ENCODE assay signal across 8 cellular contexts in the genomic region with DNA sequence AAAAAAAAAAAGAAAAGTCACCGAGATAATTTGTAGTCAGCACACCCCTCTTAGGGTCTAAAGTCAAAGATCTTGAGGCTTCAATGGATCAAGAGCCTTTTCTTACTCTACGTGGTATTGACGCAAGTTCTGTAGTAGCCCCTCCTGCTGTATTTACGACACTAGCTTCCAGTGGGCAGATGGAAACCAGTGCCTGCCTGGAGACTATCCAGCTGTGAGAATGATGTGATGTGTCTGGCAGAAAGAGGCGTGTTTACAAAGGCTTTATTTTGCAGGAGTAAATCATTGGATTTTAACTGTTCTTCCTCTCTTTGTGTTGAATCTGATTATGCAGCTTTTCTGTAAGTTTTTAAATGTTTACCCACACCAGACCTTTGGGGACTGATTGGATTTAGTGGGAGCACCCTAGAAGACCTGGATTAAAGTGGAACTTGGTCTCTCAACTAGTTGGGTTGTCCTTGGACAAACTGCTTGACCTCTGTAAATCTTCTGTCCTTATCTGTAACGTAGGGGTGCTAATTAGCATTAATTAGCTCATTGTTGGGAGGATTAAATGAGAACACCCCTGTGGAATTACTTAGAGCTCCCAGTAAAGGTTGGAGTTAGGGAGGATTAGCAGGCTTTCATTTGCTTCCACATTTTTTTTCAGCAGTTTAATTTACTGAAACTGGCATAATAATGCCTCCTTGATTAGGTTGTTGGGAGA.
DNase-seq lines count a peak whose midpoint lies in the region; ATAC-seq, FAIRE-seq and TF ChIP-seq lines count a peak whose summit lies in the region.

No MANE protein-coding gene starts in this region.

- peak overlapping the region; percentile 81 for H3K27ac Mint-ChIP-seq in activated CD4-positive, alpha-beta memory T cell treated with anti-CD3 and anti-CD28 coated beads for 36 hours

- H3K4me1 Mint-ChIP-seq in activated CD4-positive, alpha-beta memory T cell treated with anti-CD3 and anti-CD28 coated beads for 36 hours (ENCODE audit: low read depth): peaks cover 87% of the 10 kb centered on the region

- peaks cover 26% of the 10 kb centered on the region for H3K36me3 ChIP-seq in HUES64 (ENCODE audit: insufficient read depth, low read length)
- H3K36me3 ChIP-seq in colonic mucosa: no peaks in the 10 kb centered on the region

- H3K4me3 ChIP-seq in A549 (no peak overlapping the region), HUES64 (ENCODE audit: low read length) (no peak overlapping the region), colonic mucosa (no peak overlapping the region)

- TF ChIP-seq CTCF in A549 (IDR thresholded peaks at IDR 0.05): no peak
- no peak for TF ChIP-seq CTCF in colonic mucosa (IDR thresholded peaks at IDR 0.05)

- no peaks in the 10 kb centered on the region for H3K27me3 ChIP-seq in HUES64 (ENCODE audit: insufficient read depth, low read length)
- H3K27me3 ChIP-seq in colonic mucosa: no peaks in the 10 kb centered on the region

- FAIRE-seq in A549 (lab: Jason Lieb, UNC): no peak

- H3K4me3 Mint-ChIP-seq in activated CD4-positive, alpha-beta memory T cell treated with anti-CD3 and anti-CD28 coated beads for 36 hours: no peak overlapping the region

- no peaks in the 10 kb centered on the region for H3K9me3 ChIP-seq in A549
- no peaks in the 10 kb centered on the region for H3K9me3 ChIP-seq in HUES64 (ENCODE audit: insufficient read depth, low read depth, low read length)
- no peaks in the 10 kb centered on the region for H3K9me3 ChIP-seq in colonic mucosa

- TF ChIP-seq POLR2A in A549 (IDR thresholded peaks at IDR 0.05; ENCODE audit: low read length): no peak

- no peak for TF ChIP-seq EP300 in A549 (IDR thresholded peaks at IDR 0.05)

- CTCF ChIA-PET in A549 (lab: Yijun Ruan, JAX): interaction anchor here (1.0 to 11.7 kb wide), 6 partner anchors 11 to 134 kb away, joined by 4 to 112 read pairs (median 17); a partner anchor contains a TSS
- CTCF ChIA-PET in activated CD4-positive, alpha-beta memory T cell treated with anti-CD3 and anti-CD28 coated beads for 36 hours (lab: Charles Lee): interaction anchor here (1.0 to 9.5 kb wide), 6 partner anchors 10 to 133 kb away, joined by 3 to 72 read pairs (median 5); no protein-coding TSS in a partner anchor

- H3K36me3 Mint-ChIP-seq in activated CD4-positive, alpha-beta memory T cell treated with anti-CD3 and anti-CD28 coated beads for 36 hours: peaks cover 13% of the 10 kb centered on the region

- 78% methylated on average over 6 of the region's 6 CpGs for WGBS in A549 (ENCODE audit: missing lambda C conversion rate)
- 37% methylated on average over 6 of the region's 6 CpGs for WGBS in HUES64

- H3K9me3 Mint-ChIP-seq in activated CD4-positive, alpha-beta memory T cell treated with anti-CD3 and anti-CD28 coated beads for 36 hours: no peaks in the 10 kb centered on the region

- ATAC-seq in A549 (no peak), HG03025 (IDR thresholded peaks at IDR 0.05; ENCODE audit: low FRiP score, unreplicated experiment) (no peak), HG02884 (IDR thresholded peaks at IDR 0.05; ENCODE audit: unreplicated experiment) (no peak)

- H3K27me3 Mint-ChIP-seq in activated CD4-positive, alpha-beta memory T cell treated with anti-CD3 and anti-CD28 coated beads for 36 hours: no peaks in the 10 kb centered on the region

- H3K4me2 ChIP-seq in A549: peak overlapping the region; percentile 41

- H3K27ac ChIP-seq in A549: peak overlapping the region; percentile 12 to 21; a peak in 4 of 6 replicates
- peak overlapping the region; percentile 76; the same call in 1 of the 2 replicates for H3K27ac ChIP-seq in HUES64 (ENCODE audit: low read depth, low read length)
- no peak overlapping the region for H3K27ac ChIP-seq in colonic mucosa

- no peak for TF ChIP-seq RAD21 in A549 (conservative IDR thresholded peaks at IDR 0.05 in 1 of 2, IDR thresholded peaks at IDR 0.05 in 1 of 2)

- intact Hi-C loops in activated CD4-positive, alpha-beta memory T cell treated with anti-CD3 and anti-CD28 coated beads for 36 hours (cut with micrococcal nuclease): loop anchor here (5.0 kb wide), 1 partner anchor 225 kb away; no protein-coding TSS in a partner anchor
- intact Hi-C loops in colonic mucosa (cut with DNase I): no loop called here

- DNase-seq in A549 (ENCODE audit: low read depth in 1 of 2, low spot score in 1 of 2) (peak in 1 of 2 experiments; percentile 40), iPS-NIHi7 (ENCODE audit: extremely low spot score) (peak; percentile 69), colonic mucosa (no peak)
- DNase-seq in activated CD4-positive, alpha-beta memory T cell treated with anti-CD3 and anti-CD28 coated beads for 36 hours: no peak
- DNase-seq in stimulated activated CD4-positive, alpha-beta T cell treated with anti-CD3 and anti-CD28 coated beads, Interleukin-12 subunit alpha, Interleukin-12 subunit beta, amount 100 ng/mL, for 4 hours: no peak

- H3K4me1 ChIP-seq in A549 (peaks cover 59% of the 10 kb centered on the region), HUES64 (ENCODE audit: insufficient read depth, low read length) (peaks cover 21% of the 10 kb centered on the region), colonic mucosa (peaks cover 16% of the 10 kb centered on the region)

- H3K9ac ChIP-seq in HUES64 (ENCODE audit: low read depth, low read length): 0 out of 2 replicates have a peak overlapping the region, but pooled peaks have one; percentile 18
- H3K9ac ChIP-seq in colonic mucosa (ENCODE audit: low read depth in 2 of 2, low read length in 2 of 2): no peak overlapping the region

- POLR2A ChIA-PET in A549 (lab: Yijun Ruan, JAX): no interaction called here
- POLR2A ChIA-PET in activated CD4-positive, alpha-beta memory T cell treated with anti-CD3 and anti-CD28 coated beads for 36 hours (lab: Charles Lee): interaction anchor here (0.7 kb wide), 1 partner anchor 8 kb away, joined by 3 read pairs; no protein-coding TSS in a partner anchor

TF ChIP-seq in A549, 52 proteins besides CTCF, POLR2A, EP300 and RAD21:
- TF ChIP-seq NR3C1 (IDR thresholded peaks at IDR 0.05) (no peak), KDM1A (IDR thresholded peaks at IDR 0.05; ENCODE audit: low read depth) (no peak), EHMT2 (IDR thresholded peaks at IDR 0.05; ENCODE audit: low read depth) (no peak), FOSB (CRISPR knock-in tag; IDR thresholded peaks at IDR 0.05) (no peak), GATA3 (IDR thresholded peaks at IDR 0.05; ENCODE audit: borderline replicate concordance) (no peak), CHD4 (IDR thresholded peaks at IDR 0.05; ENCODE audit: borderline replicate concordance) (no peak)
- TF ChIP-seq, protein P1, sequence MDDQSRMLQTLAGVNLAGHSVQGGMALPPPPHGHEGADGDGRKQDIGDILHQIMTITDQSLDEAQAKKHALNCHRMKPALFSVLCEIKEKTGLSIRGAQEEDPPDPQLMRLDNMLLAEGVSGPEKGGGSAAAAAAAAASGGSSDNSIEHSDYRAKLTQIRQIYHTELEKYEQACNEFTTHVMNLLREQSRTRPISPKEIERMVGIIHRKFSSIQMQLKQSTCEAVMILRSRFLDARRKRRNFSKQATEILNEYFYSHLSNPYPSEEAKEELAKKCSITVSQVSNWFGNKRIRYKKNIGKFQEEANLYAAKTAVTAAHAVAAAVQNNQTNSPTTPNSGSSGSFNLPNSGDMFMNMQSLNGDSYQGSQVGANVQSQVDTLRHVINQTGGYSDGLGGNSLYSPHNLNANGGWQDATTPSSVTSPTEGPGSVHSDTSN (IDR thresholded peaks at IDR 0.05): no peak
